Comparison of ENCODE assay signal across 18 cellular contexts in genomic region chr3:19202303-19202702, GRCh38. TPM values are rescaled to one million over a fixed set of nuclear protein-coding genes. Genes with fewer than 3 reads are reported as not detected.
A peak's percentile ranks its signal among the peaks of the same experiment; 100 is the strongest.
DNase-seq lines count a peak whose midpoint lies in the region; FAIRE-seq and TF ChIP-seq lines count a peak whose summit lies in the region.
"Had no signal": no experiment of that assay in that cellular context is flagged by ENCODE, and none has a peak within 500 bp of the region (broad histone marks: within the 10 kb centered on the region; RNA-seq: fewer than 3 reads in every experiment).

No MANE protein-coding gene starts in this region.

- peak overlapping the region in 42 of 59 donors; percentile 1 to 61 (median 30) for H3K4me3 ChIP-seq in dorsolateral prefrontal cortex
- H3K4me3 ChIP-seq in uterus: no peak overlapping the region

- intact Hi-C loops in dorsolateral prefrontal cortex (cut with DNase I): loop anchor here (1.0 to 2.0 kb wide), 2 partner anchors 54 kb away; partner anchors contain the start of gene KCNH8 (in 2 of the 2)
- intact Hi-C loops in uterus (cut with DNase I; ENCODE audit: low total_unique reads): no loop called here

- DNase-seq in NCI-H446 treated with DMSO at 0.1 percent for 48 hours (lab: John Stamatoyannopoulos, UW): peak; percentile 63
- peak in 9 of 10 donors; percentile 32 to 72 (median 51) for DNase-seq in dorsolateral prefrontal cortex
- peak; percentile 85 for DNase-seq in midbrain (lab: John Stamatoyannopoulos, UW)
- DNase-seq in superior temporal gyrus (ENCODE audit: extremely low spot score): peak; percentile 95
- no peak for DNase-seq in uterus
- no peak for DNase-seq in T-helper 9 cell
- no peak for DNase-seq in RCC 7860 (ENCODE audit: low spot score)
- DNase-seq: AML-193; CD4-positive, alpha-beta T cell; NCI-H1092; NCI-H1694; NCI-H2171 treated with DMSO at 0.1 percent for 48 hours; NCI-H510A; SIG-M5 had no signal

- FAIRE-seq in RCC 7860 (lab: Jason Lieb, UNC): no peak
- FAIRE-seq: H54, HepG2 had no signal

- no peaks in the 10 kb centered on the region for H3K36me3 ChIP-seq in uterus

- no peaks in the 10 kb centered on the region for H3K4me1 ChIP-seq in uterus

- H3K9me3 ChIP-seq in uterus: no peaks in the 10 kb centered on the region

- peak overlapping the region; percentile 14 to 99 (median 92) for H3K27ac ChIP-seq in dorsolateral prefrontal cortex
- no peak overlapping the region for H3K27ac ChIP-seq in uterus
- H3K27ac ChIP-seq: KMS-11 had no signal

- TF ChIP-seq POLR2A in uterus (IDR thresholded peaks at IDR 0.05): no peak

- H3K27me3 ChIP-seq in dorsolateral prefrontal cortex (no peaks in the 10 kb centered on the region), uterus (no peaks in the 10 kb centered on the region)

- TF ChIP-seq CTCF in dorsolateral prefrontal cortex (IDR thresholded peaks at IDR 0.05 in 54 of 56, conservative IDR thresholded peaks at IDR 0.05 in 2 of 56; ENCODE audit: low read depth in 1 of 56, partially characterized antibody in 56 of 56): peak in 3 of 56 donors; percentile 11 to 25 (median 11)
- no peak for TF ChIP-seq CTCF in uterus (IDR thresholded peaks at IDR 0.05)

RNA-seq across cellular contexts. Expression of gene KCNH8, which starts 54.0 kb away (rescaled TPM):
- 100 to 1,000 TPM in 1 of 120 experiments, 10 to 100 TPM in 94, 1 to 10 TPM in 25; 4.2 to 108 (median 19.2) TPM for total RNA-seq in dorsolateral prefrontal cortex
- total RNA-seq in uterus: 1 to 10 TPM in 1 of 4 donors, under 1 TPM in 2, not detected in 1; 0.26 to 1.5 (median 0.49) TPM
- total RNA-seq: CD4-positive, alpha-beta T cell; MCF 10A had no signal

Comparison
In these comparisons a context has a peak if more than half of its experiments do, and no peak if none do; other contexts are left out.
1. DNase-seq: peak in NCI-H446 treated with DMSO at 0.1 percent for 48 hours (single experiment), dorsolateral prefrontal cortex (9 of 10), midbrain (single experiment) and superior temporal gyrus (single experiment); none in uterus (0 of 2), T-helper 9 cell (single experiment) and RCC 7860 (single experiment).
2. H3K27ac ChIP-seq: peak in dorsolateral prefrontal cortex (59 of 59); none in uterus (0 of 2).
3. H3K4me3 ChIP-seq: peak in dorsolateral prefrontal cortex (42 of 59); none in uterus (0 of 2).